ENCODE assay signal across 11 cellular contexts in the genomic region with DNA sequence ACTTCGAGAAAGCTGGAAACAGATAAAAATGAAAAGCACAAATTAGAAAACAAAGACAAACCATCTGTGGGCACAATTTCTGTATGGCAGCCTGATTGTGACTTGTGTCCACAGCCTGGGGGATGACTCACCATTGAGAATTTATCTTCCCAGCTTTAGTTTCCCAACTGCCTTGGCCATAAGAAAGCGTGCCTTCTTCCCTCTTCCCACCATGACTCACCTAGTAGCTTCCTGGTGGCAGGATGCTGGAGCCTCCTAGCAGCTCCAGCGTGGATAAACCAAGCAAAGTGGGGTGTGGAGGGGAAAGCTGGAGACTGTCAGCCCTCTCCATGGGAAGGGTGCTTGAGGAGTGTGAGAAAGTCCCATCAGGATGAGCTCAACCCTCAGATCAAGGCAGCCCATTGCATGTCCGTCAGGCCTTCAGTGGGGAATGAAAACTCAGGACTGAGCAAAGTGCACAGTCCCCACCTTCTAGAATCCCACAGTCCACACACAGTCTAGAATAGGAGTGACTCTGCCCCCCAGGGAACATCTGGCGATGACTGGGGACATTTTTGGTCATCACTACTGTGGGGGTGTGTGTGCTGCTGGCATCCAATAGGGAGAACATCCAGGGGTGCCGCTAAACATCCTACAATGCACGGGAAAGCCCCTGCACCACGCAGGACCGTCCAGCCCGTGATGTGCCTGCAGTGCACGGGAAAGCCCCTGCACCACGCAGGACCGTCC. TPM values are rescaled to one million over a fixed set of nuclear protein-coding genes. Genes with fewer than 3 reads are reported as not detected.
DNase-seq lines count a peak whose midpoint lies in the region; ATAC-seq, FAIRE-seq and TF ChIP-seq lines count a peak whose summit lies in the region.
"Had no signal": no experiment of that assay in that cellular context is flagged by ENCODE, and none has a peak within 500 bp of the region (broad histone marks: within the 10 kb centered on the region; RNA-seq: fewer than 3 reads in every experiment).

No MANE protein-coding gene starts in this region.

- H3K36me3 ChIP-seq in RWPE2 (ENCODE audit: low read depth) (no peaks in the 10 kb centered on the region), fibroblast of lung (ENCODE audit: control insufficient read depth, insufficient read depth, low read length) (no peaks in the 10 kb centered on the region), skeletal muscle satellite cell (ENCODE audit: insufficient read depth, low read length) (no peaks in the 10 kb centered on the region), kidney (ENCODE audit: control insufficient read depth in 1 of 2, insufficient read depth in 2 of 2, low read length in 2 of 2) (no peaks in the 10 kb centered on the region)
- H3K36me3 ChIP-seq: gastrocnemius medialis had no signal

- H3K4me1 ChIP-seq in RWPE2 (ENCODE audit: insufficient read depth, poor library complexity, severe bottlenecking) (peaks cover 32% of the 10 kb centered on the region), fibroblast of lung (ENCODE audit: control insufficient read depth, extremely low read depth, insufficient read depth, low read length) (peaks cover 4% of the 10 kb centered on the region), skeletal muscle satellite cell (ENCODE audit: control insufficient read depth, insufficient read depth, low read length) (peaks cover 38% of the 10 kb centered on the region), kidney (ENCODE audit: control insufficient read depth in 1 of 2, insufficient read depth in 1 of 2, low read depth in 1 of 2, low read length in 2 of 2) (peaks cover 8 to 15% of the 10 kb centered on the region in 2 donors)

- H3K27ac ChIP-seq in RWPE2 (ENCODE audit: poor library complexity, severe bottlenecking) (peak overlapping the region; percentile 13), fibroblast of lung (ENCODE audit: insufficient read depth, low read length) (peak overlapping the region; percentile 19), kidney (ENCODE audit: low read depth in 2 of 2, low read length in 2 of 2) (no peak overlapping the region)
- H3K27ac ChIP-seq: gastrocnemius medialis had no signal

- H4K20me1 ChIP-seq in fibroblast of lung (ENCODE audit: control insufficient read depth, extremely low read depth, insufficient read depth, low read length) = no peaks in the 10 kb centered on the region

- H3K9me3 ChIP-seq in RWPE2 (ENCODE audit: severe bottlenecking) = no peaks in the 10 kb centered on the region
- no peaks in the 10 kb centered on the region for H3K9me3 ChIP-seq in fibroblast of lung (ENCODE audit: control insufficient read depth, insufficient read depth, low read depth, low read length)
- no peaks in the 10 kb centered on the region for H3K9me3 ChIP-seq in skeletal muscle satellite cell (replicated peaks; ENCODE audit: low read length)
- H3K9me3 ChIP-seq in kidney (ENCODE audit: control insufficient read depth in 1 of 2, low read length in 2 of 2) = no peaks in the 10 kb centered on the region
- H3K9me3 ChIP-seq: gastrocnemius medialis had no signal

- no peak for TF ChIP-seq CTCF in RWPE2 (IDR thresholded peaks at IDR 0.05; ENCODE audit: poor library complexity, severe bottlenecking)
- no peak for TF ChIP-seq CTCF in fibroblast of lung (conservative IDR thresholded peaks at IDR 0.05 in 1 of 2, IDR thresholded peaks at IDR 0.05 in 1 of 2; ENCODE audit: low read depth in 1 of 2, low read length in 2 of 2)
- no peak for TF ChIP-seq CTCF in kidney (IDR thresholded peaks at IDR 0.05; ENCODE audit: borderline replicate concordance, extremely low read depth, insufficient read depth)

- no peak overlapping the region for H2AFZ ChIP-seq in fibroblast of lung (ENCODE audit: low read length)

- peak; percentile 36 for FAIRE-seq in GM18507 (lab: Jason Lieb, UNC)
- FAIRE-seq in kidney (lab: Jason Lieb, UNC) = no peak

- H3K9ac ChIP-seq in fibroblast of lung (ENCODE audit: insufficient read depth, low read length) (no peak overlapping the region), skeletal muscle satellite cell (ENCODE audit: low read depth, low read length) (no peak overlapping the region), kidney (ENCODE audit: low read length in 2 of 2) (no peak overlapping the region)

- no peaks in the 10 kb centered on the region for H3K79me2 ChIP-seq in fibroblast of lung (ENCODE audit: control insufficient read depth, insufficient read depth, low read length)

- peak; percentile 80 for ATAC-seq in RWPE2 (ENCODE audit: low read depth)
- no peak for ATAC-seq in GM21381 (IDR thresholded peaks at IDR 0.05; ENCODE audit: unreplicated experiment)
- ATAC-seq in GM18519 (IDR thresholded peaks at IDR 0.05; ENCODE audit: low FRiP score, unreplicated experiment) = no peak
- ATAC-seq: gastrocnemius medialis had no signal

- H3K4me3 ChIP-seq in RWPE2 (ENCODE audit: severe bottlenecking) = no peak overlapping the region
- H3K4me3 ChIP-seq in fibroblast of lung (replicated peaks in 1 of 4; ENCODE audit: control extremely low read depth in 1 of 4, insufficient read depth in 1 of 4, low read depth in 3 of 4, low read length in 4 of 4) = no peak overlapping the region
- H3K4me3 ChIP-seq in skeletal muscle satellite cell (ENCODE audit: low read length) = no peak overlapping the region
- H3K4me3 ChIP-seq in kidney (ENCODE audit: low read length in 2 of 2) = no peak overlapping the region
- H3K4me3 ChIP-seq: gastrocnemius medialis had no signal

- H3K4me2 ChIP-seq in fibroblast of lung (ENCODE audit: extremely low read depth, insufficient read depth, low read length) (no peak overlapping the region), skeletal muscle satellite cell (ENCODE audit: low read length) (peak overlapping the region; percentile 3)

- no peak for DNase-seq in GM18507 (ENCODE audit: extremely low spot score, insufficient read length, low read depth)
- no peak for DNase-seq in RWPE2 (ENCODE audit: low spot score)
- peak; percentile 88 to 95 for DNase-seq in fibroblast of lung (ENCODE audit: low read depth in 2 of 2)
- no peak for DNase-seq in GF-D8 (lab: John Stamatoyannopoulos, UW)
- DNase-seq in kidney = no peak
- DNase-seq: gastrocnemius medialis, NCI-H1105 treated with DMSO at 0.1 percent for 48 hours had no signal

- H3K27me3 ChIP-seq in RWPE2 (ENCODE audit: insufficient read depth, poor library complexity, severe bottlenecking) (no peaks in the 10 kb centered on the region), fibroblast of lung (ENCODE audit: control insufficient read depth, insufficient read depth, low read length) (no peaks in the 10 kb centered on the region), skeletal muscle satellite cell (ENCODE audit: control insufficient read depth, insufficient read depth, low read length) (no peaks in the 10 kb centered on the region)
- H3K27me3 ChIP-seq: gastrocnemius medialis had no signal

- intact Hi-C loops in kidney (cut with DNase I) = no loop called here

RNA-seq across cellular contexts. Expression of gene SERPINA2, which starts 21.0 kb away (rescaled TPM):
- total RNA-seq in fibroblast of lung = not detected in 2 replicates
- polyA plus RNA-seq in fibroblast of lung = not detected in 2 replicates
- not detected in 2 replicates for polyA plus RNA-seq in fibroblast of lung (2012)
- polyA minus RNA-seq in fibroblast of lung (ENCODE audit: low replicate concordance) = not detected in 2 replicates
- 0.44 TPM in 1 of 2 replicates, not detected in the other for total RNA-seq in skeletal muscle satellite cell (2012; rRNA removed)
- not detected for total RNA-seq in kidney
- polyA plus RNA-seq in kidney (ENCODE audit: insufficient read depth, low read depth, low replicate concordance) = not detected
- total RNA-seq: gastrocnemius medialis; natural killer cell treated with Interleukin-12 subunit alpha and Interleukin-12 subunit beta and Interleukin-15 and Interleukin-18, amount 100 ng/mL, for 72 hours had no signal

RNA-seq across cellular contexts. Expression of gene SERPINA6, which starts 22.4 kb away (rescaled TPM):
- not detected in 2 replicates for total RNA-seq in fibroblast of lung
- polyA plus RNA-seq in fibroblast of lung = not detected in 2 replicates
- polyA plus RNA-seq in fibroblast of lung (2012) = not detected in 2 replicates
- polyA minus RNA-seq in fibroblast of lung (ENCODE audit: low replicate concordance) = not detected in 2 replicates
- 0.22 TPM in 1 of 2 replicates, not detected in the other for total RNA-seq in skeletal muscle satellite cell (2012; rRNA removed)
- total RNA-seq in kidney = 1.7 TPM
- polyA plus RNA-seq in kidney (ENCODE audit: insufficient read depth, low read depth, low replicate concordance) = 12.9 TPM
- total RNA-seq: natural killer cell treated with Interleukin-12 subunit alpha and Interleukin-12 subunit beta and Interleukin-15 and Interleukin-18, amount 100 ng/mL, for 72 hours had no signal

RNA-seq across cellular contexts. Expression of gene SERPINA1, which starts 42.9 kb away (rescaled TPM):
- total RNA-seq in fibroblast of lung (under 0.01 TPM in 1 of 2 replicates, not detected in the other), kidney (1,861 TPM)
- polyA plus RNA-seq in fibroblast of lung (0.10 and 0.39 TPM in 2 replicates), kidney (ENCODE audit: insufficient read depth, low read depth, low replicate concordance) (2,184 TPM)
- 0.14 and 0.42 TPM in 2 replicates for polyA plus RNA-seq in fibroblast of lung (2012)
- polyA minus RNA-seq in fibroblast of lung (ENCODE audit: low replicate concordance) = 6.6 TPM in 1 of 2 replicates, not detected in the other
- under 0.01 and 0.44 TPM in 2 replicates for total RNA-seq in skeletal muscle satellite cell (2012; rRNA removed)

RNA-seq across cellular contexts. Expression of gene SERPINA10, which starts 52.4 kb away (rescaled TPM):
- not detected in 2 replicates for total RNA-seq in fibroblast of lung
- not detected in 2 replicates for polyA plus RNA-seq in fibroblast of lung
- polyA plus RNA-seq in fibroblast of lung (2012) = not detected in 2 replicates
- polyA minus RNA-seq in fibroblast of lung (ENCODE audit: low replicate concordance) = not detected in 2 replicates
- not detected in 2 replicates for total RNA-seq in skeletal muscle satellite cell (2012; rRNA removed)
- total RNA-seq in kidney = not detected
- not detected for polyA plus RNA-seq in kidney (ENCODE audit: insufficient read depth, low read depth, low replicate concordance)
- total RNA-seq: natural killer cell treated with Interleukin-12 subunit alpha and Interleukin-12 subunit beta and Interleukin-15 and Interleukin-18, amount 100 ng/mL, for 72 hours had no signal

Comparison
In these comparisons a context has a peak if more than half of its experiments do, and no peak if none do; other contexts are left out.
1. DNase-seq: peak in fibroblast of lung (2 of 2); none in GM18507 (single experiment), RWPE2 (single experiment), GF-D8 (single experiment) and kidney (single experiment).
2. H3K27ac ChIP-seq: peak in RWPE2 (single experiment) and fibroblast of lung (single experiment); none in kidney (0 of 2).
3. RNA of gene SERPINA1, which starts 42.9 kb away (total RNA-seq): 1,861 TPM in kidney (single experiment); under 0.01 TPM in fibroblast of lung; every median in the first group is over 1,000 times any median in the second.